In genomic region chr1:155123801-155124200, GRCh38 we compare ENCODE assay signal across 17 cellular contexts. TPM values are rescaled to one million over a fixed set of nuclear protein-coding genes. Genes with fewer than 3 reads are reported as not detected.
DNase-seq lines count a peak whose midpoint lies in the region; ATAC-seq and TF ChIP-seq lines count a peak whose summit lies in the region.
"Had no signal": no experiment of that assay in that cellular context is flagged by ENCODE, and none has a peak within 500 bp of the region (broad histone marks: within the 10 kb centered on the region; RNA-seq: fewer than 3 reads in every experiment).

No MANE protein-coding gene starts in this region.

- no peaks in the 10 kb centered on the region for H3K36me3 ChIP-seq in GM23338 (ENCODE audit: insufficient read depth)
- H3K36me3 ChIP-seq: gastrocnemius medialis had no signal

- no peaks in the 10 kb centered on the region for H4K20me1 ChIP-seq in GM23338 (replicated peaks; ENCODE audit: insufficient read depth)

- H3K4me2 ChIP-seq in GM23338, result 0 out of 2 replicates have a peak overlapping the region, but pooled peaks have one; percentile 95

- ATAC-seq in GM23338 (no peak), left cardiac atrium (no peak), GM21423 (IDR thresholded peaks at IDR 0.05; ENCODE audit: unreplicated experiment) (no peak)
- ATAC-seq: activated CD8-positive, alpha-beta memory T cell treated with anti-CD3 and anti-CD28 coated beads, Interleukin-2, amount 10 ng/mL, durations not matched to agents 7 days and 5 days; CD8-positive, alpha-beta T cell; gastrocnemius medialis; stimulated activated naive CD8-positive, alpha-beta T cell treated with anti-CD3 and anti-CD28 coated beads, Interleukin-15, amount 100 ng/mL, for 72 hours had no signal

- H3K79me2 ChIP-seq in GM23338 (replicated peaks; ENCODE audit: insufficient read depth), result no peaks in the 10 kb centered on the region

- intact Hi-C loops in left cardiac atrium (cut with DNase I), result no loop called here

- H3K4me1 Mint-ChIP-seq in GM23338 (peaks cover 36% of the 10 kb centered on the region), osteocyte (ENCODE audit: unreplicated experiment) (peaks cover 47% of the 10 kb centered on the region)

- DNase-seq in GM23338 (ENCODE audit: low spot score), result no peak
- peak; percentile 48 for DNase-seq in epithelial cell of esophagus (ENCODE audit: low read depth)
- DNase-seq in osteocyte (ENCODE audit: extremely low spot score, unreplicated experiment), result no peak
- DNase-seq in NCI-H1105 treated with DMSO at 0.1 percent for 48 hours (lab: John Stamatoyannopoulos, UW), result no peak
- DNase-seq in left cardiac atrium, result no peak
- DNase-seq: activated CD8-positive, alpha-beta memory T cell treated with anti-CD3 and anti-CD28 coated beads, Interleukin-2, amount 10 ng/mL, durations not matched to agents 7 days and 5 days; CD8-positive, alpha-beta T cell; EL; gastrocnemius medialis; NCI-H2081; NCI-H526 treated with DMSO at 0.1 percent for 48 hours; stimulated activated naive CD8-positive, alpha-beta T cell treated with anti-CD3 and anti-CD28 coated beads, Interleukin-15, amount 100 ng/mL, for 72 hours; T-helper 9 cell had no signal

- no peak overlapping the region for H3K4me3 Mint-ChIP-seq in GM23338
- no peak overlapping the region for H3K4me3 Mint-ChIP-seq in osteocyte (ENCODE audit: unreplicated experiment)
- H3K4me3 Mint-ChIP-seq: activated CD8-positive, alpha-beta memory T cell treated with anti-CD3 and anti-CD28 coated beads, Interleukin-2, amount 10 ng/mL, durations not matched to agents 7 days and 5 days; CD8-positive, alpha-beta T cell; stimulated activated naive CD8-positive, alpha-beta T cell treated with anti-CD3 and anti-CD28 coated beads, Interleukin-15, amount 100 ng/mL, for 72 hours had no signal

- H3K27me3 Mint-ChIP-seq in GM23338 (ENCODE audit: insufficient read depth, low read depth, poor library complexity), result peaks cover 63% of the 10 kb centered on the region
- H3K27me3 Mint-ChIP-seq in osteocyte (ENCODE audit: unreplicated experiment), result peaks cover 10% of the 10 kb centered on the region

- H3K4me3 ChIP-seq in GM23338 (no peak overlapping the region), epithelial cell of esophagus (ENCODE audit: low read length) (no peak overlapping the region)
- H3K4me3 ChIP-seq: gastrocnemius medialis, lung had no signal

- no peaks in the 10 kb centered on the region for H3K9me2 ChIP-seq in GM23338 (ENCODE audit: insufficient read depth)

- no peak overlapping the region; the same call in 1 of the 2 replicates for H2AFZ ChIP-seq in GM23338

- peaks cover 10% of the 10 kb centered on the region for H3F3A ChIP-seq in GM23338 (replicated peaks; ENCODE audit: low read depth)

- TF ChIP-seq CTCF in GM23338 (conservative IDR thresholded peaks at IDR 0.05; ENCODE audit: low read depth in 2 of 2), result no peak
- no peak for TF ChIP-seq CTCF in epithelial cell of esophagus (IDR thresholded peaks at IDR 0.05; ENCODE audit: insufficient read depth, low read depth, low read length, missing control alignments)
- no peak for TF ChIP-seq CTCF in osteocyte (IDR thresholded peaks at IDR 0.05)

- peaks cover 31% of the 10 kb centered on the region for H3K4me1 ChIP-seq in GM23338 (ENCODE audit: insufficient read depth)

- H3K27ac Mint-ChIP-seq in GM23338 (no peak overlapping the region), osteocyte (ENCODE audit: unreplicated experiment) (peak overlapping the region; percentile 76)
- H3K27ac Mint-ChIP-seq: activated CD8-positive, alpha-beta memory T cell treated with anti-CD3 and anti-CD28 coated beads, Interleukin-2, amount 10 ng/mL, durations not matched to agents 7 days and 5 days; CD8-positive, alpha-beta T cell; stimulated activated naive CD8-positive, alpha-beta T cell treated with anti-CD3 and anti-CD28 coated beads, Interleukin-15, amount 100 ng/mL, for 72 hours had no signal

- H3K27me3 ChIP-seq in GM23338 (ENCODE audit: insufficient read depth), result peaks cover 71% of the 10 kb centered on the region

- H3K27ac ChIP-seq in GM23338 (ENCODE audit: low read depth), result no peak overlapping the region
- H3K27ac ChIP-seq: gastrocnemius medialis had no signal

- H3K36me3 Mint-ChIP-seq in GM23338 (ENCODE audit: low read depth), result no peaks in the 10 kb centered on the region
- no peaks in the 10 kb centered on the region for H3K36me3 Mint-ChIP-seq in osteocyte (ENCODE audit: unreplicated experiment)
- H3K36me3 Mint-ChIP-seq: activated CD8-positive, alpha-beta memory T cell treated with anti-CD3 and anti-CD28 coated beads, Interleukin-2, amount 10 ng/mL, durations not matched to agents 7 days and 5 days; CD8-positive, alpha-beta T cell had no signal

- H3K9me3 Mint-ChIP-seq in GM23338, result no peaks in the 10 kb centered on the region
- no peaks in the 10 kb centered on the region for H3K9me3 Mint-ChIP-seq in osteocyte (ENCODE audit: unreplicated experiment)
- H3K9me3 Mint-ChIP-seq: CD8-positive, alpha-beta T cell; nephron; stimulated activated naive CD8-positive, alpha-beta T cell treated with anti-CD3 and anti-CD28 coated beads, Interleukin-15, amount 100 ng/mL, for 72 hours had no signal

TF ChIP-seq in GM23338, 12 proteins besides CTCF, POLR2A, EP300 and RAD21 (continues in another document):
- TF ChIP-seq NANOG (IDR thresholded peaks at IDR 0.05; ENCODE audit: borderline replicate concordance) (no peak), ZNF331 (CRISPR knock-in tag; IDR thresholded peaks at IDR 0.05; ENCODE audit: low read depth) (no peak), EZH2phosphoT487 (IDR thresholded peaks at IDR 0.05; ENCODE audit: unreplicated experiment) (no peak), JUNB (IDR thresholded peaks at IDR 0.05; ENCODE audit: unreplicated experiment) (no peak)
- TF ChIP-seq, protein P1, sequence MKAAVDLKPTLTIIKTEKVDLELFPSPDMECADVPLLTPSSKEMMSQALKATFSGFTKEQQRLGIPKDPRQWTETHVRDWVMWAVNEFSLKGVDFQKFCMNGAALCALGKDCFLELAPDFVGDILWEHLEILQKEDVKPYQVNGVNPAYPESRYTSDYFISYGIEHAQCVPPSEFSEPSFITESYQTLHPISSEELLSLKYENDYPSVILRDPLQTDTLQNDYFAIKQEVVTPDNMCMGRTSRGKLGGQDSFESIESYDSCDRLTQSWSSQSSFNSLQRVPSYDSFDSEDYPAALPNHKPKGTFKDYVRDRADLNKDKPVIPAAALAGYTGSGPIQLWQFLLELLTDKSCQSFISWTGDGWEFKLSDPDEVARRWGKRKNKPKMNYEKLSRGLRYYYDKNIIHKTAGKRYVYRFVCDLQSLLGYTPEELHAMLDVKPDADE (IDR thresholded peaks at IDR 0.05), result no peak

RNA-seq across cellular contexts. Expression of gene EFNA1, which starts 3.9 kb away (rescaled TPM):
- 2.1 and 5.1 TPM in 2 replicates for total RNA-seq in GM23338 (2014; rRNA removed; shearing (Covaris generic))
- 3.2 and 5.1 TPM in 2 replicates for polyA plus RNA-seq in GM23338 (2016; fragmentation: Nextera tagmentation; extraction: Ambion mirVana)
- total RNA-seq in osteocyte (29.3 and 31.3 TPM in 2 replicates), left cardiac atrium (10 to 100 TPM; 33.3 to 39.1 TPM)
- total RNA-seq: activated CD8-positive, alpha-beta memory T cell treated with anti-CD3 and anti-CD28 coated beads, Interleukin-2, amount 10 ng/mL, durations not matched to agents 7 days and 5 days; OCI-LY7 had no signal

RNA-seq across cellular contexts. Expression of gene SLC50A1, which starts 11.9 kb away (rescaled TPM):
- total RNA-seq in GM23338 (2014; rRNA removed; shearing (Covaris generic)), result 30.0 and 50.5 TPM in 2 replicates
- polyA plus RNA-seq in GM23338 (2016; fragmentation: Nextera tagmentation; extraction: Ambion mirVana), result 63.9 and 65.4 TPM in 2 replicates
- 26.5 and 26.6 TPM in 2 replicates for total RNA-seq in osteocyte
- total RNA-seq in left cardiac atrium, result 10 to 100 TPM; 12.2 to 13.0 TPM

RNA-seq across cellular contexts. Expression of gene DPM3, which starts 16.5 kb away (rescaled TPM):
- total RNA-seq in GM23338 (2014; rRNA removed; shearing (Covaris generic)), result 13.6 and 19.2 TPM in 2 replicates
- polyA plus RNA-seq in GM23338 (2016; fragmentation: Nextera tagmentation; extraction: Ambion mirVana), result 71.4 and 76.5 TPM in 2 replicates
- 61.3 and 64.4 TPM in 2 replicates for total RNA-seq in osteocyte
- total RNA-seq in left cardiac atrium, result 10 to 100 TPM; 65.8 to 78.6 TPM

RNA-seq across cellular contexts. Expression of gene EFNA3, which starts 45.2 kb away (rescaled TPM):
- total RNA-seq in GM23338 (2014; rRNA removed; shearing (Covaris generic)), result 13.6 and 14.5 TPM in 2 replicates
- polyA plus RNA-seq in GM23338 (2016; fragmentation: Nextera tagmentation; extraction: Ambion mirVana), result 10.3 and 13.5 TPM in 2 replicates
- total RNA-seq in osteocyte, result 2.1 and 2.9 TPM in 2 replicates
- total RNA-seq in left cardiac atrium, result 1 to 10 TPM; 1.1 to 1.4 TPM

RNA-seq across cellular contexts. Expression of gene KRTCAP2, which starts 49.3 kb away (rescaled TPM):
- total RNA-seq in GM23338 (2014; rRNA removed; shearing (Covaris generic)), result 101 and 106 TPM in 2 replicates
- polyA plus RNA-seq in GM23338 (2016; fragmentation: Nextera tagmentation; extraction: Ambion mirVana), result 579 and 628 TPM in 2 replicates
- total RNA-seq in osteocyte (190 and 201 TPM in 2 replicates), left cardiac atrium (100 to 1,000 TPM; 143 to 156 TPM)
